8 cellular contexts compared by ENCODE assay signal in the genomic region with DNA sequence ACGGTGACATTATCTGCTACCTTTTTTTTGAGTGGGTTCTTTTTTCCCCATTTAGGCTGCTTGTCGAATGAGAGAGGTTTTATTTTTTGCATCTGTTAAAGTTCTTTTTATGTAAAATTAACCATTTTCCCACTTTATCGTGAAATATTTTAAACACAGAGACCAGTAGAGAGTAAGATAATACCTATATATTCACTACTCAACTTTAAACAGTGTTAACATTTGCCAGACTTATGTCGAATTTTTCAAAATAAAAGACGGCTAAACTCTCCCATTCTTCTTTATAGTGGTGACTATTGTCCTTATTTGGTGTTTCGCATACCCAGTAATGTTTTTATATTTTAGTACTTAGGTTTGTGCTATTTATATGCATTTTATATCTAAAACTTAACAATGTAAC. TPM values are rescaled to one million over a fixed set of nuclear protein-coding genes. Genes with fewer than 3 reads are reported as not detected.
DNase-seq lines count a peak whose midpoint lies in the region; ATAC-seq, FAIRE-seq and TF ChIP-seq lines count a peak whose summit lies in the region.

No MANE protein-coding gene starts in this region.

- H3K36me3 Mint-ChIP-seq in neural crest cell (ENCODE audit: low read depth), result peaks cover 20% of the 10 kb centered on the region

- peak overlapping the region; percentile 78 to 94 (median 89) for H3K9ac ChIP-seq in BLaER1 treated with 17β-estradiol and CSF1 and Interleukin-3, amounts not matched to agents 10 nM and 100 nM
- peak overlapping the region; percentile 82; the same call in 1 of the 2 replicates for H3K9ac ChIP-seq in MM.1S (ENCODE audit: low read length)

- peaks cover 13 to 50% (median 27%) of the 10 kb centered on the region in 10 experiments for H3K4me1 ChIP-seq in BLaER1 treated with 17β-estradiol and CSF1 and Interleukin-3, amounts not matched to agents 10 nM and 100 nM
- H3K4me1 ChIP-seq in MM.1S (ENCODE audit: low read length), result peaks cover 19% of the 10 kb centered on the region
- no peaks in the 10 kb centered on the region for H3K4me1 ChIP-seq in ectodermal cell (ENCODE audit: control insufficient read depth, insufficient read depth, low read length)

- H3K4me3 ChIP-seq in BLaER1 treated with 17β-estradiol and CSF1 and Interleukin-3, amounts not matched to agents 10 nM and 100 nM, result peak overlapping the region; percentile 80 to 97 (median 88)
- H3K4me3 ChIP-seq in MM.1S (ENCODE audit: low read length), result peak overlapping the region; percentile 82
- H3K4me3 ChIP-seq in ectodermal cell (ENCODE audit: insufficient read depth, low read depth, low read length), result peak overlapping the region; percentile 71

- peaks cover 0 to 41% (median 14%) of the 10 kb centered on the region in 11 experiments; a peak in 14 of 22 replicates for H4K20me1 ChIP-seq in BLaER1 treated with 17β-estradiol and CSF1 and Interleukin-3, amounts not matched to agents 10 nM and 100 nM
- H4K20me1 ChIP-seq in MM.1S (ENCODE audit: insufficient read depth, low read length), result no peaks in the 10 kb centered on the region

- peaks cover 22% of the 10 kb centered on the region for H3F3A ChIP-seq in MM.1S (ENCODE audit: insufficient read depth, low read length)

- peaks cover 30 to 41% (median 34%) of the 10 kb centered on the region in 11 experiments for H3K36me3 ChIP-seq in BLaER1 treated with 17β-estradiol and CSF1 and Interleukin-3, amounts not matched to agents 10 nM and 100 nM
- no peaks in the 10 kb centered on the region for H3K36me3 ChIP-seq in MM.1S (replicated peaks; ENCODE audit: insufficient read depth, low read length)
- peaks cover 7% of the 10 kb centered on the region for H3K36me3 ChIP-seq in ectodermal cell (ENCODE audit: control insufficient read depth, insufficient read depth, low read length)

- peaks cover 31% of the 10 kb centered on the region for H3K4me1 Mint-ChIP-seq in neural crest cell

- peak overlapping the region; percentile 58 for H3K27ac Mint-ChIP-seq in neural crest cell (ENCODE audit: unreplicated experiment)

- no peaks in the 10 kb centered on the region for H3K9me2 ChIP-seq in MM.1S (replicated peaks; ENCODE audit: insufficient read depth, low read length)

- H3K4me2 ChIP-seq in BLaER1 treated with 17β-estradiol and CSF1 and Interleukin-3, amounts not matched to agents 10 nM and 100 nM, result peak overlapping the region; percentile 64 to 94 (median 84)
- peak overlapping the region; percentile 79 for H3K4me2 ChIP-seq in MM.1S (ENCODE audit: low read depth, low read length)

- ATAC-seq in HG02852 (IDR thresholded peaks at IDR 0.05; ENCODE audit: unreplicated experiment), result no peak

- peaks cover 53% of the 10 kb centered on the region for H3K79me2 ChIP-seq in MM.1S (ENCODE audit: low read length)

- peak overlapping the region; percentile 99 for H3K4me3 Mint-ChIP-seq in neural crest cell

- FAIRE-seq in GM12891 (lab: Jason Lieb, UNC), result no peak

- H3K9me3 Mint-ChIP-seq in neural crest cell, result peaks cover 3% of the 10 kb centered on the region

- TF ChIP-seq CTCF in MM.1S (IDR thresholded peaks at IDR 0.05; ENCODE audit: low read length) (no peak), neural crest cell (conservative IDR thresholded peaks at IDR 0.05) (no peak)

- peak overlapping the region; percentile 76 to 95 (median 88); a peak in 20 of 22 replicates for H3K27ac ChIP-seq in BLaER1 treated with 17β-estradiol and CSF1 and Interleukin-3, amounts not matched to agents 10 nM and 100 nM
- H3K27ac ChIP-seq in MM.1S (ENCODE audit: low read length), result no peak overlapping the region
- H3K27ac ChIP-seq in ectodermal cell (ENCODE audit: insufficient read depth, low read depth, low read length, poor library complexity, severe bottlenecking), result no peak overlapping the region

- no peak for TF ChIP-seq POLR2A in GM12891 (IDR thresholded peaks at IDR 0.05; ENCODE audit: low read depth, low read length)

- WGBS in ectodermal cell, 2 experiments, result 35 to 40% methylated on average over 2 to 4 of the region's 6 CpGs

- no peak overlapping the region for H2AFZ ChIP-seq in MM.1S (ENCODE audit: low read length)

- no peaks in the 10 kb centered on the region for H3K27me3 ChIP-seq in BLaER1 treated with 17β-estradiol and CSF1 and Interleukin-3, amounts not matched to agents 10 nM and 100 nM
- H3K27me3 ChIP-seq in MM.1S (replicated peaks; ENCODE audit: insufficient read depth, low read length) (no peaks in the 10 kb centered on the region), ectodermal cell (ENCODE audit: control insufficient read depth, insufficient read depth, low read length, poor library complexity, severe bottlenecking) (no peaks in the 10 kb centered on the region)

- no peaks in the 10 kb centered on the region for H3K27me3 Mint-ChIP-seq in neural crest cell (ENCODE audit: low read depth)

- DNase-seq in MM.1S (no peak), neural crest cell (ENCODE audit: low read depth, low spot score) (no peak), HuH-7 (ENCODE audit: low spot score) (no peak), H4 (ENCODE audit: low spot score) (no peak), GM12891 (ENCODE audit: insufficient read length, low spot score) (no peak)

- peaks cover 0 to 20% (median 16%) of the 10 kb centered on the region in 11 experiments; a peak in 17 of 22 replicates for H3K9me3 ChIP-seq in BLaER1 treated with 17β-estradiol and CSF1 and Interleukin-3, amounts not matched to agents 10 nM and 100 nM (replicated peaks in 1 of 11)
- H3K9me3 ChIP-seq in MM.1S (replicated peaks; ENCODE audit: insufficient read depth, low read length) (no peaks in the 10 kb centered on the region), ectodermal cell (ENCODE audit: control insufficient read depth, low read length) (no peaks in the 10 kb centered on the region)

TF ChIP-seq in GM12891, 5 proteins besides CTCF, POLR2A, EP300 and RAD21:
- no peak for TF ChIP-seq PAX5 (IDR thresholded peaks at IDR 0.05; ENCODE audit: insufficient read depth, low read length, severe bottlenecking)
- no peak for TF ChIP-seq POU2F2 (IDR thresholded peaks at IDR 0.05; ENCODE audit: low read depth, low read length)
- TF ChIP-seq POLR2AphosphoS5 (IDR thresholded peaks at IDR 0.05; ENCODE audit: low read depth, low read length), result no peak
- TF ChIP-seq SPI1 (IDR thresholded peaks at IDR 0.05; ENCODE audit: low read depth, low read length), result no peak
- no peak for TF ChIP-seq TAF1 (IDR thresholded peaks at IDR 0.05; ENCODE audit: low read depth, low read length)

RNA-seq across cellular contexts. Expression of a gene that starts 0.7 kb away (rescaled TPM):
- 6.7 TPM for polyA plus RNA-seq in ectodermal cell (2013, experiment 1 of 4)
- polyA plus RNA-seq in ectodermal cell (2013, experiment 2 of 4), result 7.0 TPM
- 8.3 TPM for polyA plus RNA-seq in ectodermal cell (2013, experiment 3 of 4)
- polyA plus RNA-seq in ectodermal cell (2013, experiment 4 of 4), result 7.7 TPM
- total RNA-seq in neural crest cell, result 4.6 and 5.0 TPM in 2 replicates
- total RNA-seq in H4 (2014; rRNA removed; shearing (Covaris generic)), result 4.5 TPM in 2 replicates
- 6.5 TPM for polyA plus RNA-seq in GM12891 (2012; ENCODE audit: low read depth, missing spikeins)

RNA-seq across cellular contexts. Expression of a gene that starts 1.3 kb away (rescaled TPM):
- polyA plus RNA-seq in ectodermal cell (2013, experiment 1 of 4), result 25.3 TPM
- polyA plus RNA-seq in ectodermal cell (2013, experiment 2 of 4), result 28.1 TPM
- 24.6 TPM for polyA plus RNA-seq in ectodermal cell (2013, experiment 3 of 4)
- polyA plus RNA-seq in ectodermal cell (2013, experiment 4 of 4), result 30.0 TPM
- 25.2 and 26.9 TPM in 2 replicates for total RNA-seq in neural crest cell
- total RNA-seq in H4 (2014; rRNA removed; shearing (Covaris generic)), result 24.9 and 47.2 TPM in 2 replicates
- polyA plus RNA-seq in GM12891 (2012; ENCODE audit: low read depth, missing spikeins), result 6.0 TPM

RNA-seq across cellular contexts. Expression of a gene that starts 46.9 kb away (rescaled TPM):
- 32.3 TPM for polyA plus RNA-seq in ectodermal cell (2013, experiment 1 of 4)
- 39.5 TPM for polyA plus RNA-seq in ectodermal cell (2013, experiment 2 of 4)
- 28.8 TPM for polyA plus RNA-seq in ectodermal cell (2013, experiment 3 of 4)
- polyA plus RNA-seq in ectodermal cell (2013, experiment 4 of 4), result 29.4 TPM
- 30.3 and 33.3 TPM in 2 replicates for total RNA-seq in neural crest cell
- total RNA-seq in H4 (2014; rRNA removed; shearing (Covaris generic)), result 2.2 and 3.5 TPM in 2 replicates
- polyA plus RNA-seq in GM12891 (2012; ENCODE audit: low read depth, missing spikeins), result 2.3 TPM

Comparison
In these comparisons a context has a peak if more than half of its experiments do, and no peak if none do; other contexts are left out.
1. H3K27ac ChIP-seq: peak in BLaER1 treated with 17β-estradiol and CSF1 and Interleukin-3, amounts not matched to agents 10 nM and 100 nM (11 of 11); none in MM.1S (single experiment) and ectodermal cell (single experiment).
2. Peak in every context shown above with its lines, with median percentiles within 50 percentile points of each other: H3K4me3 ChIP-seq.